Comparison of ENCODE assay signal across 18 cellular contexts in genomic region chr17:185445-186138, GRCh38. TPM values are rescaled to one million over a fixed set of nuclear protein-coding genes. Genes with fewer than 3 reads are reported as not detected.
A peak's percentile ranks its signal among the peaks of the same experiment; 100 is the strongest.
DNase-seq lines count a peak whose midpoint lies in the region; TF ChIP-seq lines count a peak whose summit lies in the region.
"Had no signal": no experiment of that assay in that cellular context is flagged by ENCODE, and none has a peak within 500 bp of the region (broad histone marks: within the 10 kb centered on the region; RNA-seq: fewer than 3 reads in every experiment).

No MANE protein-coding gene starts in this region.

- no peaks in the 10 kb centered on the region for H3K36me3 ChIP-seq in Peyer's patch
- H3K36me3 ChIP-seq: gastroesophageal sphincter, prostate gland, tibial artery had no signal

- H3K27me3 ChIP-seq in Peyer's patch, result peaks cover 0 to 9% of the 10 kb centered on the region in 2 donors

- no peak overlapping the region for H3K4me3 ChIP-seq in Peyer's patch
- H3K4me3 ChIP-seq: gastroesophageal sphincter, prostate gland, tibial artery had no signal

- H3K4me1 ChIP-seq in Peyer's patch, result peaks cover 0 to 10% (median 3%) of the 10 kb centered on the region in 4 donors

- DNase-seq in CD1c-positive myeloid dendritic cell (ENCODE audit: extremely low spot score) (peak; percentile 34), HK-2 (ENCODE audit: unreplicated experiment) (peak; percentile 25), NCI-H2029 (lab: John Stamatoyannopoulos, UW) (no peak), amygdala (lab: John Stamatoyannopoulos, UW) (no peak), NCI-H510A treated with DMSO at 0.1 percent for 48 hours (lab: John Stamatoyannopoulos, UW) (no peak), Peyer's patch (no peak)
- DNase-seq in activated naive CD4-positive, alpha-beta T cell treated with anti-CD3 and anti-CD28 coated beads, Interleukin-2, amount 50 U/mL, for 16 hours, result peak; percentile 37
- DNase-seq in stimulated activated CD4-positive, alpha-beta T cell treated with anti-CD3 and anti-CD28 coated beads, Interleukin-12 subunit alpha, Interleukin-12 subunit beta, amount 100 ng/mL, for 4 hours, result peak; percentile 7
- DNase-seq: activated CD8-positive, alpha-beta memory T cell treated with anti-CD3 and anti-CD28 coated beads for 24 hours; amniotic stem cell; DMS 273 treated with DMSO at 0.1 percent for 48 hours; naive thymus-derived CD8-positive, alpha-beta T cell; NCI-H1048; tibial artery had no signal

- TF ChIP-seq POLR2A in Peyer's patch (IDR thresholded peaks at IDR 0.05), result no peak

- H3K27ac ChIP-seq in Peyer's patch, result no peak overlapping the region
- H3K27ac ChIP-seq: prostate gland, tibial artery had no signal

- no peaks in the 10 kb centered on the region for H3K9me3 ChIP-seq in Peyer's patch
- H3K9me3 ChIP-seq: gastroesophageal sphincter, prostate gland, tibial artery had no signal

- no peak for TF ChIP-seq CTCF in Peyer's patch (IDR thresholded peaks at IDR 0.05)

RNA-seq across cellular contexts. Expression of gene DOC2B, which starts 4.1 kb away (rescaled TPM):
- total RNA-seq in Peyer's patch, result 10 to 100 TPM in 1 of 4 donors, 1 to 10 TPM in 3; 4.2 to 29.7 (median 6.1) TPM
- total RNA-seq: B cell had no signal

RNA-seq across cellular contexts. Expression of gene SCGB1C2, which starts 48.2 kb away (rescaled TPM):
- total RNA-seq in Peyer's patch, result not detected
- total RNA-seq: B cell; gastroesophageal sphincter; lung microvascular endothelial cell; naive thymus-derived CD8-positive, alpha-beta T cell; prostate gland had no signal

Comparison
In these comparisons a context has a peak if more than half of its experiments do, and no peak if none do; other contexts are left out.
1. DNase-seq: peak in CD1c-positive myeloid dendritic cell (single experiment), HK-2 (single experiment), activated naive CD4-positive, alpha-beta T cell treated with anti-CD3 and anti-CD28 coated beads, Interleukin-2, amount 50 U/mL, for 16 hours (single experiment) and stimulated activated CD4-positive, alpha-beta T cell treated with anti-CD3 and anti-CD28 coated beads, Interleukin-12 subunit alpha, Interleukin-12 subunit beta, amount 100 ng/mL, for 4 hours (single experiment); none in NCI-H2029 (single experiment), amygdala (0 of 56), NCI-H510A treated with DMSO at 0.1 percent for 48 hours (single experiment) and Peyer's patch (0 of 3).